In genomic region chr3:94961423-94962100, GRCh38 we compare ENCODE assay signal across 19 cellular contexts.
"Had no signal": no experiment of that assay in that cellular context is flagged by ENCODE, and none has a peak within 500 bp of the region (broad histone marks: within the 10 kb centered on the region; RNA-seq: fewer than 3 reads in every experiment).

No MANE protein-coding gene starts in this region.

- DNase-seq: activated CD4-positive, alpha-beta T cell treated with anti-CD3 and anti-CD28 coated beads, Interleukin-2, amount 10 ng/mL, durations not matched to agents 7 days and 5 days; activated CD8-positive, alpha-beta memory T cell treated with anti-CD3 and anti-CD28 coated beads, Interleukin-2, amount 50 U/mL, for 4 hours; activated naive CD4-positive, alpha-beta T cell treated with anti-CD3 and anti-CD28 coated beads for 36 hours; activated naive CD8-positive, alpha-beta T cell treated with anti-CD3 and anti-CD28 coated beads, Interleukin-2, amount 50 U/mL, for 24 hours; activated T-cell treated with anti-CD3 and anti-CD28 coated beads, Interleukin-2, amount 50 U/mL, for 4 hours; anterior cingulate cortex; central memory CD4-positive, alpha-beta T cell; dorsolateral prefrontal cortex; hypothalamus; occipital lobe; stimulated activated CD4-positive, alpha-beta T cell treated with anti-CD3 and anti-CD28 coated beads, Interleukin-12 subunit alpha, Interleukin-12 subunit beta, amount 100 ng/mL, for 4 hours; stimulated activated CD4-positive, alpha-beta T cell treated with anti-CD3 and anti-CD28 coated beads, Interleukin-1b, Interleukin-23, amount 100 ng/mL, for 48 hours; stimulated activated CD8-positive, alpha-beta memory T cell treated with anti-CD3 and anti-CD28 coated beads, Interleukin-4, amount 100 ng/mL, for 48 hours; stimulated activated naive CD4-positive, alpha-beta T cell had no signal

- ATAC-seq: activated CD4-positive, CD25-positive, alpha-beta regulatory T cell treated with anti-CD3 and anti-CD28 coated beads, Interleukin-2, amount 50 U/mL, for 24 hours; activated naive CD8-positive, alpha-beta T cell treated with anti-CD3 and anti-CD28 coated beads, Interleukin-2, amount 50 U/mL, for 24 hours; activated T-cell treated with anti-CD3 and anti-CD28 coated beads, Interleukin-2, amount 50 U/mL, for 4 hours; left lobe of liver had no signal

- H3K27ac ChIP-seq: dorsolateral prefrontal cortex had no signal

- H3K4me3 ChIP-seq: dorsolateral prefrontal cortex, lung had no signal

- FAIRE-seq: colon, keratinocyte had no signal
